15 cellular contexts compared by ENCODE assay signal in the genomic region with DNA sequence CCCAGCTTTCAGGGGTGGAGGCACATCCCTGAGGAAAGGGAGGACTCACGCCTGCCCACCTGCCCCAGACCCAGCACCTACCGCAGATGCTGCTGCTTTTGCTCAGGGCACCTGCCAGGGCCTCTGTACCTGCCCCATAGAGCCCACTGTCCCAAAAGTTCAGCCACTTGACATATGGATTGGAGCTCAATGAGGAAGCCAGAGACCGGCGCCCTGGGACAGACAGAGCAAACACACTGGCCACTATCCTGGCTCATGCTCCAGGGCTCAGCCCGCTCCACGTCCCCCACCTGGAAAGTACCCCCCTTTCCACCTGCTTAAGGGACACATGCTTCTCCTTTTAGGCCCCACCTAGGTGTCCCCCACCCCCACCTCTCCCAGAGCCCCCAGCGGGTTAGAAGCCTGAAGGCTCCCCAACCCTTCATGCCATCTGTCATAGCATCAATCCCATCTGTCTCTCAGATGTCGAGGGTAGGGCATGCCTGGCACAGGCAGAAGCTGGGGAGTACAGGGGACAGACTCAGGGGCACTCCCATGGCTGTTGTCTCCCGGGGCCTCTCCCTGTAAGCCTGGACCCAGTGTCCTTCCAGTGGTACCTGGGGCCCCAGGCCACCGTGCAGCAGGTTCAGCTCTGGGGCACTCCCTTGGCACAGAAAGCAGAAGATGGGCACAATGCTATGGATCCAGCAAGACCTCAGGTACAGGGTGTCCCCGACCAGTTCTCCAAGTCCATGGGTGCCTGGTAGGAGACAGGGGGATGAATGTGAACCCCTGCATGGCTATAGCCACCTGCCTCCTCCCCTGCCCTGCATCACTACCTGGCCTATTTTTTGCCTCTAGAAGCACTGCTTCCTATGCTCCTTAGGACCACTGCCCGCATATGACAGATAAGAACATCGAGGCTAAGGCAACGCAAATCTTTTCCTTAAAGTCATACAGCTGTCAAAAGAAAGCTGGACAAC. TPM values are rescaled to one million over a fixed set of nuclear protein-coding genes. Genes with fewer than 3 reads are reported as not detected.
DNase-seq lines count a peak whose midpoint lies in the region; ATAC-seq, FAIRE-seq and TF ChIP-seq lines count a peak whose summit lies in the region.
"Had no signal": no experiment of that assay in that cellular context is flagged by ENCODE, and none has a peak within 500 bp of the region (broad histone marks: within the 10 kb centered on the region; RNA-seq: fewer than 3 reads in every experiment).

No MANE protein-coding gene starts in this region.

- CTCF ChIA-PET in CD8-positive, alpha-beta memory T cell (lab: Charles Lee), result interaction anchor here (0.6 to 1.1 kb wide), 2 partner anchors 8 to 9 kb away, joined by 4 read pairs; no protein-coding TSS in a partner anchor

- no peaks in the 10 kb centered on the region for H3K9me3 ChIP-seq in CD8-positive, alpha-beta memory T cell (ENCODE audit: low read length)
- H3K9me3 ChIP-seq in HUES64 (ENCODE audit: insufficient read depth, low read depth, low read length) (no peaks in the 10 kb centered on the region), astrocyte (ENCODE audit: insufficient read depth, low read depth, low read length) (no peaks in the 10 kb centered on the region)
- H3K9me3 ChIP-seq: thyroid gland had no signal

- POLR2A ChIA-PET in CD8-positive, alpha-beta memory T cell (lab: Charles Lee), result interaction anchor here (1.9 kb wide), 1 partner anchor 10 kb away, joined by 12 read pairs; the partner anchor contains the start of gene THAP7

- peak overlapping the region; percentile 76 to 96 (median 91) for H3K27ac Mint-ChIP-seq in CD8-positive, alpha-beta memory T cell
- H3K27ac Mint-ChIP-seq in astrocyte (ENCODE audit: unreplicated experiment) (no peak overlapping the region), natural killer cell (peak overlapping the region; percentile 95 to 97)

- peaks cover 0 to 2% of the 10 kb centered on the region in 2 donors for H3K27me3 Mint-ChIP-seq in CD8-positive, alpha-beta memory T cell
- peaks cover 14% of the 10 kb centered on the region for H3K27me3 Mint-ChIP-seq in astrocyte (ENCODE audit: low read depth, unreplicated experiment)
- no peaks in the 10 kb centered on the region for H3K27me3 Mint-ChIP-seq in natural killer cell (ENCODE audit: low read depth in 2 of 2)

- H2AFZ ChIP-seq in astrocyte (ENCODE audit: low read depth, low read length), result no peak overlapping the region

- H3K9ac ChIP-seq in HUES64 (ENCODE audit: low read depth, low read length) (no peak overlapping the region), astrocyte (ENCODE audit: low read length) (no peak overlapping the region)

- H3K4me3 ChIP-seq in CD8-positive, alpha-beta memory T cell (ENCODE audit: low read length), result no peak overlapping the region
- peak overlapping the region; percentile 73 for H3K4me3 ChIP-seq in HUES64 (ENCODE audit: low read length)
- no peak overlapping the region for H3K4me3 ChIP-seq in astrocyte (ENCODE audit: insufficient read depth, low read depth, low read length)
- no peak overlapping the region for H3K4me3 ChIP-seq in coronary artery
- H3K4me3 ChIP-seq: thyroid gland had no signal

- ATAC-seq in natural killer cell (no peak), GM18517 (IDR thresholded peaks at IDR 0.05; ENCODE audit: unreplicated experiment) (no peak)

- WGBS in HUES64, result 90% methylated on average over 14 of the region's 14 CpGs

- peak overlapping the region; percentile 57 to 88 (median 73) for H3K4me3 Mint-ChIP-seq in CD8-positive, alpha-beta memory T cell
- H3K4me3 Mint-ChIP-seq in astrocyte (ENCODE audit: unreplicated experiment) (peak overlapping the region; percentile 78), natural killer cell (peak overlapping the region; percentile 95)

- H3K4me1 Mint-ChIP-seq in CD8-positive, alpha-beta memory T cell, result peaks cover 26 to 34% (median 26%) of the 10 kb centered on the region in 3 donors
- H3K4me1 Mint-ChIP-seq in astrocyte (ENCODE audit: low read depth, unreplicated experiment), result peaks cover 8% of the 10 kb centered on the region
- peaks cover 16 to 31% of the 10 kb centered on the region in 2 donors for H3K4me1 Mint-ChIP-seq in natural killer cell

- DNase-seq in CD8-positive, alpha-beta memory T cell, result no peak
- DNase-seq in astrocyte (ENCODE audit: low read depth) (no peak), natural killer cell (no peak), OCI-M2 (lab: John Stamatoyannopoulos, UW; ENCODE audit: unreplicated experiment) (no peak), coronary artery (ENCODE audit: low spot score) (no peak)
- DNase-seq in stimulated activated CD4-positive, alpha-beta T cell treated with anti-CD3 and anti-CD28 coated beads, Interleukin-4, amount 100 ng/mL, for 1 hour, result no peak
- DNase-seq: anterior cingulate cortex; effector memory CD4-positive, alpha-beta T cell; foreskin melanocyte; SHP77; thyroid gland had no signal

- TF ChIP-seq CTCF in astrocyte (IDR thresholded peaks at IDR 0.05; ENCODE audit: insufficient read depth, low read depth, low read length) (no peak), natural killer cell (IDR thresholded peaks at IDR 0.05) (no peak), coronary artery (IDR thresholded peaks at IDR 0.05) (no peak)

- intact Hi-C loops in natural killer cell (cut with micrococcal nuclease), result loop anchor here (5.0 kb wide), 1 partner anchor 95 kb away; the partner anchor contains the start of gene CRKL

- H3K79me2 ChIP-seq in astrocyte (ENCODE audit: insufficient read depth, low read length), result no peaks in the 10 kb centered on the region

- FAIRE-seq in astrocyte (lab: Jason Lieb, UNC), result no peak
- FAIRE-seq: islet of Langerhans, TTC549 had no signal

- H3K27me3 ChIP-seq in CD8-positive, alpha-beta memory T cell (ENCODE audit: insufficient read depth, low read length, poor library complexity, severe bottlenecking), result no peaks in the 10 kb centered on the region
- H3K27me3 ChIP-seq in HUES64 (ENCODE audit: insufficient read depth, low read length) (no peaks in the 10 kb centered on the region), astrocyte (ENCODE audit: insufficient read depth, low read length) (no peaks in the 10 kb centered on the region)
- H3K27me3 ChIP-seq: thyroid gland had no signal

- no peak overlapping the region for H3K4me2 ChIP-seq in astrocyte (ENCODE audit: low read length)

- no peaks in the 10 kb centered on the region for H3K36me3 Mint-ChIP-seq in CD8-positive, alpha-beta memory T cell
- H3K36me3 Mint-ChIP-seq in astrocyte (ENCODE audit: low read depth, unreplicated experiment), result peaks cover 3% of the 10 kb centered on the region
- no peaks in the 10 kb centered on the region for H3K36me3 Mint-ChIP-seq in natural killer cell

- peak overlapping the region; percentile 90 for H3K27ac ChIP-seq in CD8-positive, alpha-beta memory T cell (ENCODE audit: low read depth, low read length)
- H3K27ac ChIP-seq in HUES64 (ENCODE audit: low read depth, low read length), result no peak overlapping the region
- H3K27ac ChIP-seq in astrocyte (ENCODE audit: low read depth, low read length), result no peak overlapping the region
- no peak overlapping the region for H3K27ac ChIP-seq in coronary artery
- H3K27ac ChIP-seq: thyroid gland had no signal

- no peaks in the 10 kb centered on the region for H4K20me1 ChIP-seq in astrocyte (ENCODE audit: insufficient read depth, low read length)

- H3K4me1 ChIP-seq in CD8-positive, alpha-beta memory T cell (ENCODE audit: insufficient read depth, low read length), result peaks cover 18% of the 10 kb centered on the region
- H3K4me1 ChIP-seq in HUES64 (ENCODE audit: insufficient read depth, low read length), result peaks cover 18% of the 10 kb centered on the region
- peaks cover 21% of the 10 kb centered on the region for H3K4me1 ChIP-seq in astrocyte (ENCODE audit: insufficient read depth, low read length)

- no peaks in the 10 kb centered on the region for H3K36me3 ChIP-seq in CD8-positive, alpha-beta memory T cell (ENCODE audit: insufficient read depth, low read length)
- H3K36me3 ChIP-seq in HUES64 (ENCODE audit: insufficient read depth, low read length) (0 out of 2 replicates have a peak, but pooled peaks cover 5% of the 10 kb centered on the region), astrocyte (ENCODE audit: insufficient read depth, low read length) (no peaks in the 10 kb centered on the region)
- H3K36me3 ChIP-seq: thyroid gland had no signal

- no peaks in the 10 kb centered on the region for H3K9me3 Mint-ChIP-seq in CD8-positive, alpha-beta memory T cell
- H3K9me3 Mint-ChIP-seq in astrocyte (ENCODE audit: unreplicated experiment) (no peaks in the 10 kb centered on the region), natural killer cell (no peaks in the 10 kb centered on the region)

RNA-seq across cellular contexts. Expression of gene P2RX6, which starts 2.2 kb away (rescaled TPM):
- total RNA-seq in CD8-positive, alpha-beta memory T cell, result under 1 TPM; 0.24 to 0.35 TPM
- polyA plus RNA-seq in CD8-positive, alpha-beta memory T cell, result 0.33 TPM
- 0.35 TPM for polyA plus RNA-seq in HUES64 (2013, experiment 1 of 2)
- polyA plus RNA-seq in HUES64 (2013, experiment 2 of 2), result 0.57 TPM
- 0.22 and 0.45 TPM in 2 replicates for total RNA-seq in astrocyte
- under 1 TPM; 0.14 to 0.93 (median 0.18) TPM for total RNA-seq in natural killer cell

RNA-seq across cellular contexts. Expression of gene THAP7, which starts 10.8 kb away (rescaled TPM):
- 10 to 100 TPM; 43.9 TPM for total RNA-seq in CD8-positive, alpha-beta memory T cell
- polyA plus RNA-seq in CD8-positive, alpha-beta memory T cell, result 42.8 TPM
- polyA plus RNA-seq in HUES64 (2013, experiment 1 of 2), result 18.3 TPM
- polyA plus RNA-seq in HUES64 (2013, experiment 2 of 2), result 18.3 TPM
- 12.1 and 12.2 TPM in 2 replicates for total RNA-seq in astrocyte
- 10 to 100 TPM; 24.1 to 40.0 (median 26.8) TPM for total RNA-seq in natural killer cell

RNA-seq across cellular contexts. Expression of gene SLC7A4, which starts 19.6 kb away (rescaled TPM):
- total RNA-seq in CD8-positive, alpha-beta memory T cell, result under 1 TPM; 0.13 to 0.37 TPM
- polyA plus RNA-seq in CD8-positive, alpha-beta memory T cell, result 0.82 TPM
- 0.20 TPM for polyA plus RNA-seq in HUES64 (2013, experiment 1 of 2)
- 0.38 TPM for polyA plus RNA-seq in HUES64 (2013, experiment 2 of 2)
- total RNA-seq in astrocyte (0.31 and 0.93 TPM in 2 replicates), natural killer cell (not detected)

RNA-seq across cellular contexts. Expression of gene LZTR1, which starts 30.6 kb away (rescaled TPM):
- 10 to 100 TPM; 75.0 to 78.7 TPM for total RNA-seq in CD8-positive, alpha-beta memory T cell
- polyA plus RNA-seq in CD8-positive, alpha-beta memory T cell, result 17.1 TPM
- 15.3 TPM for polyA plus RNA-seq in HUES64 (2013, experiment 1 of 2)
- 16.1 TPM for polyA plus RNA-seq in HUES64 (2013, experiment 2 of 2)
- total RNA-seq in astrocyte, result 62.0 and 68.9 TPM in 2 replicates
- total RNA-seq in natural killer cell, result 10 to 100 TPM; 71.9 to 85.0 (median 82.0) TPM

RNA-seq across cellular contexts. Expression of gene LRRC74B, which starts 33.0 kb away (rescaled TPM):
- not detected for total RNA-seq in CD8-positive, alpha-beta memory T cell
- polyA plus RNA-seq in CD8-positive, alpha-beta memory T cell, result not detected
- polyA plus RNA-seq in HUES64 (2013, experiment 1 of 2), result not detected
- polyA plus RNA-seq in HUES64 (2013, experiment 2 of 2), result not detected
- total RNA-seq in astrocyte (0.19 TPM in 1 of 2 replicates, not detected in the other), natural killer cell (under 1 TPM in 1 of 3 donors, not detected in 2; 0.11 TPM)
- total RNA-seq: thyroid gland had no signal
